In the genomic region with DNA sequence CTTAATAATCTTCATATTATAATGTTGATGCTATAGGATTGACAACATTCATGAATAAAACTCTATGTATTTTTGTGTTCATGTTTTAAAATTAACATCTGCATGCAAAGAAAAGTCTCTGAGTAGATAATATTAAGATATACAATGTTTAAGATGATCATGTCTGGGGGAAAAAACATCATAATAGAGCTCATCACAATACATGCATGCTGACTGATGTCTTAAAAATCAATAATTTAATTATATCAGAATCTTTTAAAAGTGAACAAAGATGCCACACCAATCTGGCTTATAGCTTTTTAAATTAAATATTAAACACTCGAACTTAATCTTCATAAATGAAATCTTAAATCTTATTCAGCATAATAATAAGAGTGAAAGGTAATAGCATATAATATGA, we compare ENCODE assay signal across 31 cellular contexts.
"Had no signal": no experiment of that assay in that cellular context is flagged by ENCODE, and none has a peak within 500 bp of the region (broad histone marks: within the 10 kb centered on the region; RNA-seq: fewer than 3 reads in every experiment).

No MANE protein-coding gene starts in this region.

- DNase-seq: activated B cell treated with CpG ODN at 0.5 μM for 24 hours; activated CD4-positive, alpha-beta memory T cell treated with anti-CD3 and anti-CD28 coated beads for 36 hours; activated CD4-positive, alpha-beta T cell treated with anti-CD3 and anti-CD28 coated beads for 4 hours; activated CD4-positive, alpha-beta T cell treated with anti-CD3 and anti-CD28 coated beads, Interleukin-2, amount 10 ng/mL, durations not matched to agents 24 days and 14 days; activated CD4-positive, alpha-beta T cell treated with anti-CD3 and anti-CD28 coated beads, Interleukin-2, amount 50 U/mL, for 1 hour; activated CD4-positive, alpha-beta T cell treated with anti-CD3 and anti-CD28 coated beads, Interleukin-2, amount 50 U/mL, for 4 hours; activated CD4-positive, CD25-positive, alpha-beta regulatory T cell treated with anti-CD3 and anti-CD28 coated beads, Interleukin-2, amount 50 U/mL, for 72 hours; activated CD8-positive, alpha-beta memory T cell treated with anti-CD3 and anti-CD28 coated beads, Interleukin-2, amount 50 U/mL, for 4 hours; activated CD8-positive, alpha-beta T cell treated with anti-CD3 and anti-CD28 coated beads for 36 hours; activated effector memory CD4-positive, alpha-beta T cell treated with anti-CD3 and anti-CD28 coated beads, Interleukin-2, amount 50 U/mL, for 16 hours; activated gamma-delta T cell treated with Interleukin-2 at 50 U/mL for 16 hours; activated naive CD4-positive, alpha-beta T cell; activated naive CD4-positive, alpha-beta T cell treated with anti-CD3 and anti-CD28 coated beads for 36 hours; activated naive CD4-positive, alpha-beta T cell treated with anti-CD3 and anti-CD28 coated beads, Interleukin-2, amount 50 U/mL, for 16 hours; activated naive CD8-positive, alpha-beta T cell treated with anti-CD3 and anti-CD28 coated beads for 36 hours; activated T-cell treated with anti-CD3 and anti-CD28 coated beads for 4 hours; activated T-cell treated with anti-CD3 and anti-CD28 coated beads, Interleukin-2, amount 50 U/mL, for 1 hour; activated T-cell treated with anti-CD3 and anti-CD28 coated beads, Interleukin-2, amount 50 U/mL, for 4 hours; activated T-cell treated with anti-CD3 and anti-CD28 coated beads, Interleukin-2, amount 50 U/mL, for 72 hours; adrenal gland; amniotic stem cell; aorta; body of pancreas; brain microvascular endothelial cell; central memory CD4-positive, alpha-beta T cell; T-helper 17 cell had no signal

- H3K36me3 Mint-ChIP-seq: activated CD4-positive, alpha-beta memory T cell treated with anti-CD3 and anti-CD28 coated beads for 36 hours; activated naive CD4-positive, alpha-beta T cell treated with anti-CD3 and anti-CD28 coated beads, Interleukin-2, amount 50 U/mL, for 72 hours; activated naive CD8-positive, alpha-beta T cell treated with anti-CD3 and anti-CD28 coated beads for 36 hours had no signal

- H3K4me1 Mint-ChIP-seq: activated B cell treated with CpG ODN at 0.5 μM for 24 hours; activated CD4-positive, alpha-beta T cell treated with anti-CD3 and anti-CD28 coated beads, Interleukin-2, amount 10 ng/mL, durations not matched to agents 24 days and 14 days; activated naive CD8-positive, alpha-beta T cell treated with anti-CD3 and anti-CD28 coated beads for 36 hours; activated T-helper 17 cell treated with anti-CD3 and anti-CD28 coated beads, Interleukin-2, amount 50 U/mL, for 72 hours; T-helper 17 cell had no signal

- H3K4me3 Mint-ChIP-seq: activated B cell treated with CpG ODN at 0.5 μM for 24 hours; activated CD4-positive, alpha-beta memory T cell treated with anti-CD3 and anti-CD28 coated beads for 36 hours; activated CD4-positive, alpha-beta T cell treated with anti-CD3 and anti-CD28 coated beads, Interleukin-2, amount 10 ng/mL, durations not matched to agents 24 days and 14 days; activated CD8-positive, alpha-beta T cell treated with anti-CD3 and anti-CD28 coated beads for 36 hours; activated naive CD4-positive, alpha-beta T cell treated with anti-CD3 and anti-CD28 coated beads for 36 hours; activated naive CD8-positive, alpha-beta T cell treated with anti-CD3 and anti-CD28 coated beads for 36 hours; activated T-cell treated with anti-CD3 and anti-CD28 coated beads, Interleukin-2, amount 50 U/mL, for 4 hours; activated T-cell treated with anti-CD3 and anti-CD28 coated beads, Interleukin-2, amount 50 U/mL, for 72 hours; activated T-helper 1 cell treated with anti-CD3 and anti-CD28 coated beads, Interleukin-12 subunit alpha, Interleukin-12 subunit beta, Interleukin-2, Interleukin-4 antibody, amounts not matched to agents 30 ng/mL and 10 ng/mL and 1 ng/mL, durations not matched to agents 14 hours and 24 hours and 36 hours; activated T-helper 17 cell treated with anti-CD3 and anti-CD28 coated beads, Interleukin-2, amount 50 U/mL, for 72 hours; T-helper 17 cell had no signal

- FAIRE-seq: astrocyte had no signal

- H3K4me1 ChIP-seq: adrenal gland, body of pancreas, breast epithelium had no signal

- H3K27me3 ChIP-seq: adrenal gland, body of pancreas, brain microvascular endothelial cell, breast epithelium had no signal

- H3K4me3 ChIP-seq: adrenal gland, body of pancreas, breast epithelium had no signal

- H3K9me3 Mint-ChIP-seq: activated CD4-positive, alpha-beta T cell treated with anti-CD3 and anti-CD28 coated beads, Interleukin-2, amount 10 ng/mL, durations not matched to agents 24 days and 14 days; activated naive CD4-positive, alpha-beta T cell treated with anti-CD3 and anti-CD28 coated beads for 36 hours; activated naive CD8-positive, alpha-beta T cell treated with anti-CD3 and anti-CD28 coated beads for 36 hours; activated T-helper 17 cell treated with anti-CD3 and anti-CD28 coated beads, Interleukin-2, amount 50 U/mL, for 72 hours had no signal

- H3K36me3 ChIP-seq: adrenal gland, brain microvascular endothelial cell, breast epithelium had no signal

- H3K9me3 ChIP-seq: adrenal gland, body of pancreas, breast epithelium had no signal

- H3K27ac Mint-ChIP-seq: activated B cell treated with CpG ODN at 0.5 μM for 24 hours; activated CD4-positive, alpha-beta memory T cell treated with anti-CD3 and anti-CD28 coated beads for 36 hours; activated CD4-positive, alpha-beta T cell treated with anti-CD3 and anti-CD28 coated beads, Interleukin-2, amount 10 ng/mL, durations not matched to agents 24 days and 14 days; activated CD8-positive, alpha-beta T cell treated with anti-CD3 and anti-CD28 coated beads for 36 hours; activated naive CD4-positive, alpha-beta T cell treated with anti-CD3 and anti-CD28 coated beads for 36 hours; activated naive CD8-positive, alpha-beta T cell treated with anti-CD3 and anti-CD28 coated beads for 36 hours; activated T-cell treated with anti-CD3 and anti-CD28 coated beads, Interleukin-2, amount 50 U/mL, for 72 hours; activated T-helper 1 cell treated with anti-CD3 and anti-CD28 coated beads, Interleukin-12 subunit alpha, Interleukin-12 subunit beta, Interleukin-2, Interleukin-4 antibody, amounts not matched to agents 30 ng/mL and 10 ng/mL and 1 ng/mL, durations not matched to agents 14 hours and 24 hours and 36 hours; activated T-helper 17 cell treated with anti-CD3 and anti-CD28 coated beads, Interleukin-2, amount 50 U/mL, for 72 hours; T-helper 17 cell had no signal

- H3K27me3 Mint-ChIP-seq: activated B cell treated with CpG ODN at 0.5 μM for 24 hours; activated CD4-positive, alpha-beta memory T cell treated with anti-CD3 and anti-CD28 coated beads for 36 hours; activated CD4-positive, alpha-beta T cell treated with anti-CD3 and anti-CD28 coated beads, Interleukin-2, amount 10 ng/mL, durations not matched to agents 24 days and 14 days; activated CD8-positive, alpha-beta T cell treated with anti-CD3 and anti-CD28 coated beads for 36 hours; activated naive CD8-positive, alpha-beta T cell treated with anti-CD3 and anti-CD28 coated beads for 36 hours; activated T-helper 17 cell treated with anti-CD3 and anti-CD28 coated beads, Interleukin-2, amount 50 U/mL, for 72 hours; T-helper 17 cell had no signal
